8 cellular contexts compared by ENCODE assay signal in the genomic region with DNA sequence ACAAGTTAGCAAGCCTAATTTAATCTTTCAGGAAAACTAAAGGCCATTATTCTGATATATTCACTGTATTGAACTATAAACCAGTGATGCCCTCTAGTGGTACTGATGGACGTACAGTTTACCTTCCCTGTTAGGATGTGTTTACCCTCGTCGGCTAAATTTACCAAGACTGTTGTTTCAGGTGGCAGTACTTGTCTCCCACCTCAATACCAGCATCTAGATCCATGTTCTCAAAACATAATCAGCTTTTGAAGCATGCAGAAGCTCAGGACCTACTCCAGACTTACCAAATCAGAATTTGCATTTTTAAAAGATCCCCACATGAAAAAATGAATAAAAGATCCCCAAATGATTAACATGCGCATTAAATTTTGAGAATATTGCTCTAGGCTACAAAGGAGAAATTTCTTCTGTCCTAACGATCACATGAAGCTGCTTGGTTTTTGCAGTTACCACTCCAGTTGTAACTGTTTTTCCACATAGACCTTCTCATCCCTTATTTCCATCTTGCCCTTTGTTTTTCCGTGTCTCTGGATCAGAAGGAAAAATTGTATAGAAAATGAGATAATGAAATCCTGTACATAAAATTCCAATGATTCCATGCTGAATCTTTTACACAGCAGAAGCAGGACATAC. TPM values are rescaled to one million over a fixed set of nuclear protein-coding genes. Genes with fewer than 3 reads are reported as not detected.
DNase-seq lines count a peak whose midpoint lies in the region; ATAC-seq and TF ChIP-seq lines count a peak whose summit lies in the region.

No MANE protein-coding gene starts in this region.

- in situ Hi-C loops in ACHN (cut with HindIII; ENCODE audit: low pct_ligation_motif_present, low pct_unique_long_range_greater_than_20kb, low sequenced_read_pairs), result no loop called here

- H3K4me1 ChIP-seq in liver (ENCODE audit: control insufficient read depth in 4 of 4, insufficient read depth in 4 of 4, low read length in 3 of 4), result peaks cover 0 to 19% (median 14%) of the 10 kb centered on the region in 4 donors

- H3K27ac ChIP-seq in liver (ENCODE audit: low read depth in 1 of 2, low read length in 2 of 2), result peak overlapping the region; percentile 54 to 57

- peaks cover 0 to 2% (median 0%) of the 10 kb centered on the region in 4 donors for H3K9me3 ChIP-seq in liver (ENCODE audit: control insufficient read depth in 4 of 4, low read length in 3 of 4)

- peak; percentile 48; the same call in 1 of the 2 replicates for TF ChIP-seq CTCF in GM12874 (IDR thresholded peaks at IDR 0.05; ENCODE audit: insufficient read depth, low read depth, low read length)
- peak; percentile 69 for TF ChIP-seq CTCF in cardiac fibroblast (IDR thresholded peaks at IDR 0.05; ENCODE audit: low read depth, low read length)
- peak; percentile 68 for TF ChIP-seq CTCF in liver (IDR thresholded peaks at IDR 0.05; ENCODE audit: low read depth, low read length, missing input control)

- peak; percentile 79 to 84 for TF ChIP-seq RAD21 in liver (IDR thresholded peaks at IDR 0.05)

- 47% methylated on average over 6 of the region's 6 CpGs for WGBS in liver

- no peak overlapping the region for H3K4me3 ChIP-seq in cardiac fibroblast (replicated peaks in 1 of 2; ENCODE audit: low read depth in 2 of 2, low read length in 2 of 2)
- H3K4me3 ChIP-seq in liver (ENCODE audit: low read depth in 1 of 3, low read length in 3 of 3), result no peak overlapping the region

- H3K36me3 ChIP-seq in liver (ENCODE audit: control insufficient read depth in 4 of 4, insufficient read depth in 3 of 4, low read depth in 1 of 4, low read length in 3 of 4), result peaks cover 0 to 23% (median 20%) of the 10 kb centered on the region in 4 donors

- H3K27me3 ChIP-seq in liver (ENCODE audit: control insufficient read depth in 4 of 4, insufficient read depth in 4 of 4, low read length in 3 of 4), result no peaks in the 10 kb centered on the region

- H3K9ac ChIP-seq in liver (ENCODE audit: low read depth in 1 of 2, low read length in 2 of 2), result peak overlapping the region in 1 of 2 donors; percentile 56

- DNase-seq in ACHN (peak; percentile 65), NCI-H748 (lab: John Stamatoyannopoulos, UW; ENCODE audit: unreplicated experiment) (peak; percentile 85), cardiac fibroblast (ENCODE audit: low read depth in 2 of 2) (peak; percentile 61 to 70), UCSD-AML1 (lab: John Stamatoyannopoulos, UW; ENCODE audit: unreplicated experiment) (no peak)

- ATAC-seq in HG03342 (IDR thresholded peaks at IDR 0.05; ENCODE audit: unreplicated experiment), result peak; percentile 92
- no peak for ATAC-seq in GM21717 (IDR thresholded peaks at IDR 0.05; ENCODE audit: unreplicated experiment)

TF ChIP-seq in liver, 16 proteins besides CTCF, POLR2A, EP300 and RAD21:
- TF ChIP-seq HNF4A (conservative IDR thresholded peaks at IDR 0.05), result peak in 1 of 2 donors; percentile 39
- TF ChIP-seq RXRA (IDR thresholded peaks at IDR 0.05), result peak in 1 of 2 donors; percentile 21
- no peak for TF ChIP-seq HNF4G (IDR thresholded peaks at IDR 0.05)
- TF ChIP-seq YY1 (IDR thresholded peaks at IDR 0.05), result peak; percentile 4
- peak; percentile 36 for TF ChIP-seq FOXA2 (IDR thresholded peaks at IDR 0.05)

RNA-seq across cellular contexts. Expression of gene BAAT, which starts 3.2 kb away (rescaled TPM):
- total RNA-seq in liver, result 100 to 1,000 TPM in 1 of 2 donors, 10 to 100 TPM in 1; 31.9 to 167 TPM
- 100 to 1,000 TPM; 136 to 275 TPM for polyA plus RNA-seq in liver

RNA-seq across cellular contexts. Expression of gene MRPL50, which starts 10.4 kb away (rescaled TPM):
- 10 to 100 TPM in 1 of 2 donors, 1 to 10 TPM in 1; 9.0 to 11.9 TPM for total RNA-seq in liver
- 10 to 100 TPM in 1 of 2 donors, 1 to 10 TPM in 1; 5.7 to 12.3 TPM for polyA plus RNA-seq in liver

RNA-seq across cellular contexts. Expression of gene ZNF189, which starts 10.7 kb away (rescaled TPM):
- 10 to 100 TPM; 11.4 to 16.1 TPM for total RNA-seq in liver
- polyA plus RNA-seq in liver, result 1 to 10 TPM; 4.4 to 5.1 TPM

RNA-seq across cellular contexts. Expression of gene ALDOB, which starts 47.6 kb away (rescaled TPM):
- total RNA-seq in liver, result 1,000 to 10,000 TPM in 1 of 2 donors, 100 to 1,000 TPM in 1; 527 to 1,744 TPM
- 1,000 to 10,000 TPM; 1,872 to 2,132 TPM for polyA plus RNA-seq in liver
